ENCODE assay signal across 1 cellular context in the genomic region with DNA sequence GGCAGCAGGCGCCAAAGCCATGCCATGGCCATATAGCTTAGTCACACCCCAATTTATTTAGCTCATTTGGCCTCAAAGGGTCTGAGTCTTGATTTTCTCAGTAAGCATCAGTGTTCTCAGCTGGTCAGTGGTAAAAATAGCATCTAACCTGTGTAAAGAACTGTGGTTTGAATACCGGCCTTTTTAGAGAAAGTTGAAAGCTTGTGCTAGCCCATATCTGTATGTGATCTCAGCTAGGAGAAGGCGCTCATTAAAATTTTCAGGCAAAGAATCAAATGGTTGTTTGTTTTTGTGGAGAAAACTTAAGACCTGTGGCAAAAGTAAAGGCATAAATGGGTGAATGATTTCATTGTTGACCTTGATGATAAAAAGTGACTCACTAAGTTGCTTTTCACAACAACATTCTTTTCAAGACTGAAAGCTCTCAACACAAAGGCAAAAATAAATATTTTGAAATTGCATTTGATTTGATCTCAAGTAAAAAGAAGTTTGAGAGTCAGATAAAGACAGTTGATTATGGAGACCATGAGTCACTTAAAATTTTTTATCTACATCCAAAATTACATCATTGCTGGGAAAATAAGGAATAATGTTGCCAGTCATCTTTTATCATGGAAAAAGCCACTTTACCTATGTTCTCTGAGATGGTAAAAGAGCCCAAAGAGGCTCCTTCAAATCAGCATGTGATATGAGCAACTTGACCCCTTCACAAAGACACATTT.
TF ChIP-seq lines count a peak whose summit lies in the region.

No MANE protein-coding gene starts in this region.

TF ChIP-seq in IMR-90, 13 proteins besides CTCF, POLR2A, EP300 and RAD21:
- peak; percentile 54; the same call in 1 of the 2 replicates for TF ChIP-seq FOS (IDR thresholded peaks at IDR 0.05; ENCODE audit: low read depth, low read length)
- TF ChIP-seq, protein P1, sequence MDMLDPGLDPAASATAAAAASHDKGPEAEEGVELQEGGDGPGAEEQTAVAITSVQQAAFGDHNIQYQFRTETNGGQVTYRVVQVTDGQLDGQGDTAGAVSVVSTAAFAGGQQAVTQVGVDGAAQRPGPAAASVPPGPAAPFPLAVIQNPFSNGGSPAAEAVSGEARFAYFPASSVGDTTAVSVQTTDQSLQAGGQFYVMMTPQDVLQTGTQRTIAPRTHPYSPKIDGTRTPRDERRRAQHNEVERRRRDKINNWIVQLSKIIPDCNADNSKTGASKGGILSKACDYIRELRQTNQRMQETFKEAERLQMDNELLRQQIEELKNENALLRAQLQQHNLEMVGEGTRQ (IDR thresholded peaks at IDR 0.05; ENCODE audit: low read depth, low read length), result no peak
- TF ChIP-seq RFX5 (IDR thresholded peaks at IDR 0.05; ENCODE audit: low read depth, low read length), result no peak
- TF ChIP-seq RCOR1 (IDR thresholded peaks at IDR 0.05; ENCODE audit: insufficient replicate concordance, low read length), result no peak
- TF ChIP-seq MXI1 (IDR thresholded peaks at IDR 0.05; ENCODE audit: borderline replicate concordance, low read depth, low read length), result no peak
- TF ChIP-seq CEBPB (IDR thresholded peaks at IDR 0.05; ENCODE audit: low read depth, low read length), result 0 out of 2 replicates have a peak, but pooled peaks have one; percentile 3
- no peak for TF ChIP-seq CHD1 (IDR thresholded peaks at IDR 0.05; ENCODE audit: low read depth, low read length)
